1 cellular context compared by ENCODE assay signal in the genomic region with DNA sequence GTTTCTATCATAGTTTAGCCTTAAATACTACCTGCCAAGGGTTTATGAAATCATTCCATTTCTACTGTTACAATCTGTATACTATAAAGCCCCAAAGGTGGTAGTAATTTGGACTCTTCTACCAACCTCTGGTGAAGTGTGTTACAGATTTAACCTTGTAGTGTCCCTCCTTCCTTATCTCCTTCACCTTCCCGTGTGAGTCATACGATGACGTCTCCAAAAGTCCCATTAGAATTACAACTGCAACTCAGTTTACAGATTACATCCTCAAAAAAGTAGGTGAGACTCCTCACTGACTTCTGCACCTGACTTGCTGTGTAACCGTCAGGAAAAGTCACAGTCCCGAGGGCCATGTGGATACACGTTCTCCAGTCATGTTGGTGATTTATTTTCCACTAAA.
A peak's percentile ranks its signal among the peaks of the same experiment; 100 is the strongest.
TF ChIP-seq lines count a peak whose summit lies in the region.

No MANE protein-coding gene starts in this region.

TF ChIP-seq in HEK293, 187 proteins besides CTCF, POLR2A, EP300 and RAD21 (continued from another document):
- TF ChIP-seq SCRT2 (tag by site-specific recombination; IDR thresholded peaks at IDR 0.05), result 0 out of 2 replicates have a peak, but pooled peaks have one; percentile 5
- TF ChIP-seq ZNF664 (tag by site-specific recombination; IDR thresholded peaks at IDR 0.05), result no peak
- TF ChIP-seq ZNF10 (tag by site-specific recombination; IDR thresholded peaks at IDR 0.05), result peak; percentile 85
- 0 out of 2 replicates have a peak, but pooled peaks have one; percentile 9 for TF ChIP-seq ZNF394 (tag by site-specific recombination; IDR thresholded peaks at IDR 0.05; ENCODE audit: borderline replicate concordance)
- TF ChIP-seq ZFHX2 (tag by site-specific recombination; conservative IDR thresholded peaks at IDR 0.05), result no peak
- 0 out of 2 replicates have a peak, but pooled peaks have one; percentile 21 for TF ChIP-seq SP3 (tag by site-specific recombination; IDR thresholded peaks at IDR 0.05)
- TF ChIP-seq ZNF549 (tag by site-specific recombination; IDR thresholded peaks at IDR 0.05), result no peak
- no peak for TF ChIP-seq ZNF121 (tag by site-specific recombination; IDR thresholded peaks at IDR 0.05)
- TF ChIP-seq OSR2 (tag by site-specific recombination; IDR thresholded peaks at IDR 0.05), result peak; percentile 32; the same call in 1 of the 2 replicates
- no peak for TF ChIP-seq ZNF654 (tag by site-specific recombination; IDR thresholded peaks at IDR 0.05; ENCODE audit: low read depth)
- TF ChIP-seq ZNF629 (tag by site-specific recombination; IDR thresholded peaks at IDR 0.05), result peak; percentile 82
- TF ChIP-seq, protein P1, sequence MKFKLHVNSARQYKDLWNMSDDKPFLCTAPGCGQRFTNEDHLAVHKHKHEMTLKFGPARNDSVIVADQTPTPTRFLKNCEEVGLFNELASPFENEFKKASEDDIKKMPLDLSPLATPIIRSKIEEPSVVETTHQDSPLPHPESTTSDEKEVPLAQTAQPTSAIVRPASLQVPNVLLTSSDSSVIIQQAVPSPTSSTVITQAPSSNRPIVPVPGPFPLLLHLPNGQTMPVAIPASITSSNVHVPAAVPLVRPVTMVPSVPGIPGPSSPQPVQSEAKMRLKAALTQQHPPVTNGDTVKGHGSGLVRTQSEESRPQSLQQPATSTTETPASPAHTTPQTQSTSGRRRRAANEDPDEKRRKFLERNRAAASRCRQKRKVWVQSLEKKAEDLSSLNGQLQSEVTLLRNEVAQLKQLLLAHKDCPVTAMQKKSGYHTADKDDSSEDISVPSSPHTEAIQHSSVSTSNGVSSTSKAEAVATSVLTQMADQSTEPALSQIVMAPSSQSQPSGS (tag by site-specific recombination; IDR thresholded peaks at IDR 0.05; ENCODE audit: low read depth), result peak; percentile 66; the same call in 1 of the 2 replicates
